Comparison of ENCODE assay signal across 1 cellular context in the genomic region with DNA sequence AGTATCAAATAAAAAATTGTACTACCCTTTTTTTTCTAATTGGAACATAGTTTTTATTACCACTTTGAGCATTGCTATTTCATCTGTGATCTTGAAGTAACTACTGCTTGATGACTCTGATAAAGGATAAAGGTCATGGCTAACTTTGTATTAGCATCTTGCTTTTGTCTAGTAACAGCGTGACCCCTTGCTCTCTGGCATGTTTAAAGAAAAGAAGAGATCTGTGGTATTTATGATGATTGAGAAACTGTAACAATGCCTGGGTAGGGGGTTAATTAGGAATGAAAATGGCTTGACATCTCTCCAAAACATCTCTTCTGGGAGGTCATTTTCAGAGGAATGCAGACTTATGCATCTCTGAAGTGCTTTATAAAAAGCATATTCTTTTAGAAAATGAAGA.
TF ChIP-seq lines count a peak whose summit lies in the region.

No MANE protein-coding gene starts in this region.

TF ChIP-seq in GM23338, 12 proteins besides CTCF, POLR2A, EP300 and RAD21 (continued from another document):
- TF ChIP-seq, protein P1, sequence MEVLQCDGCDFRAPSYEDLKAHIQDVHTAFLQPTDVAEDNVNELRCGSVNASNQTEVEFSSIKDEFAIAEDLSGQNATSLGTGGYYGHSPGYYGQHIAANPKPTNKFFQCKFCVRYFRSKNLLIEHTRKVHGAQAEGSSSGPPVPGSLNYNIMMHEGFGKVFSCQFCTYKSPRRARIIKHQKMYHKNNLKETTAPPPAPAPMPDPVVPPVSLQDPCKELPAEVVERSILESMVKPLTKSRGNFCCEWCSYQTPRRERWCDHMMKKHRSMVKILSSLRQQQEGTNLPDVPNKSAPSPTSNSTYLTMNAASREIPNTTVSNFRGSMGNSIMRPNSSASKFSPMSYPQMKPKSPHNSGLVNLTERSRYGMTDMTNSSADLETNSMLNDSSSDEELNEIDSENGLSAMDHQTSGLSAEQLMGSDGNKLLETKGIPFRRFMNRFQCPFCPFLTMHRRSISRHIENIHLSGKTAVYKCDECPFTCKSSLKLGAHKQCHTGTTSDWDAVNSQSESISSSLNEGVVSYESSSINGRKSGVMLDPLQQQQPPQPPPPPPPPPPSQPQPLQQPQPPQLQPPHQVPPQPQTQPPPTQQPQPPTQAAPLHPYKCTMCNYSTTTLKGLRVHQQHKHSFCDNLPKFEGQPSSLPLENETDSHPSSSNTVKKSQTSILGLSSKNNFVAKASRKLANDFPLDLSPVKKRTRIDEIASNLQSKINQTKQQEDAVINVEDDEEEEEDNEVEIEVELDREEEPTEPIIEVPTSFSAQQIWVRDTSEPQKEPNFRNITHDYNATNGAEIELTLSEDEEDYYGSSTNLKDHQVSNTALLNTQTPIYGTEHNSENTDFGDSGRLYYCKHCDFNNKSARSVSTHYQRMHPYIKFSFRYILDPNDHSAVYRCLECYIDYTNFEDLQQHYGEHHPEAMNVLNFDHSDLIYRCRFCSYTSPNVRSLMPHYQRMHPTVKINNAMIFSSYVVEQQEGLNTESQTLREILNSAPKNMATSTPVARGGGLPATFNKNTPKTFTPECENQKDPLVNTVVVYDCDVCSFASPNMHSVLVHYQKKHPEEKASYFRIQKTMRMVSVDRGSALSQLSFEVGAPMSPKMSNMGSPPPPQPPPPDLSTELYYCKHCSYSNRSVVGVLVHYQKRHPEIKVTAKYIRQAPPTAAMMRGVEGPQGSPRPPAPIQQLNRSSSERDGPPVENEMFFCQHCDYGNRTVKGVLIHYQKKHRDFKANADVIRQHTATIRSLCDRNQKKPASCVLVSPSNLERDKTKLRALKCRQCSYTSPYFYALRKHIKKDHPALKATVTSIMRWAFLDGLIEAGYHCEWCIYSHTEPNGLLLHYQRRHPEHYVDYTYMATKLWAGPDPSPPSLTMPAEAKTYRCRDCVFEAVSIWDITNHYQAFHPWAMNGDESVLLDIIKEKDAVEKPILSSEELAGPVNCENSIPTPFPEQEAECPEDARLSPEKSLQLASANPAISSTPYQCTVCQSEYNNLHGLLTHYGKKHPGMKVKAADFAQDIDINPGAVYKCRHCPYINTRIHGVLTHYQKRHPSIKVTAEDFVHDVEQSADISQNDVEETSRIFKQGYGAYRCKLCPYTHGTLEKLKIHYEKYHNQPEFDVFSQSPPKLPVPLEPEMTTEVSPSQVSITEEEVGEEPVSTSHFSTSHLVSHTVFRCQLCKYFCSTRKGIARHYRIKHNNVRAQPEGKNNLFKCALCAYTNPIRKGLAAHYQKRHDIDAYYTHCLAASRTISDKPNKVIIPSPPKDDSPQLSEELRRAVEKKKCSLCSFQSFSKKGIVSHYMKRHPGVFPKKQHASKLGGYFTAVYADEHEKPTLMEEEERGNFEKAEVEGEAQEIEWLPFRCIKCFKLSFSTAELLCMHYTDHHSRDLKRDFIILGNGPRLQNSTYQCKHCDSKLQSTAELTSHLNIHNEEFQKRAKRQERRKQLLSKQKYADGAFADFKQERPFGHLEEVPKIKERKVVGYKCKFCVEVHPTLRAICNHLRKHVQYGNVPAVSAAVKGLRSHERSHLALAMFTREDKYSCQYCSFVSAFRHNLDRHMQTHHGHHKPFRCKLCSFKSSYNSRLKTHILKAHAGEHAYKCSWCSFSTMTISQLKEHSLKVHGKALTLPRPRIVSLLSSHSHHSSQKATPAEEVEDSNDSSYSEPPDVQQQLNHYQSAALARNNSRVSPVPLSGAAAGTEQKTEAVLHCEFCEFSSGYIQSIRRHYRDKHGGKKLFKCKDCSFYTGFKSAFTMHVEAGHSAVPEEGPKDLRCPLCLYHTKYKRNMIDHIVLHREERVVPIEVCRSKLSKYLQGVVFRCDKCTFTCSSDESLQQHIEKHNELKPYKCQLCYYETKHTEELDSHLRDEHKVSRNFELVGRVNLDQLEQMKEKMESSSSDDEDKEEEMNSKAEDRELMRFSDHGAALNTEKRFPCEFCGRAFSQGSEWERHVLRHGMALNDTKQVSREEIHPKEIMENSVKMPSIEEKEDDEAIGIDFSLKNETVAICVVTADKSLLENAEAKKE (CRISPR knock-in tag; IDR thresholded peaks at IDR 0.05) = peak; percentile 44; the same call in 1 of the 2 replicates
- no peak for TF ChIP-seq POLR2AphosphoS5 (IDR thresholded peaks at IDR 0.05; ENCODE audit: low read depth)
- TF ChIP-seq CREB1 (CRISPR knock-in tag; IDR thresholded peaks at IDR 0.05; ENCODE audit: low read depth) = peak; percentile 55; the same call in 1 of the 2 replicates
